Comparison of ENCODE assay signal across 1 cellular context in the genomic region with DNA sequence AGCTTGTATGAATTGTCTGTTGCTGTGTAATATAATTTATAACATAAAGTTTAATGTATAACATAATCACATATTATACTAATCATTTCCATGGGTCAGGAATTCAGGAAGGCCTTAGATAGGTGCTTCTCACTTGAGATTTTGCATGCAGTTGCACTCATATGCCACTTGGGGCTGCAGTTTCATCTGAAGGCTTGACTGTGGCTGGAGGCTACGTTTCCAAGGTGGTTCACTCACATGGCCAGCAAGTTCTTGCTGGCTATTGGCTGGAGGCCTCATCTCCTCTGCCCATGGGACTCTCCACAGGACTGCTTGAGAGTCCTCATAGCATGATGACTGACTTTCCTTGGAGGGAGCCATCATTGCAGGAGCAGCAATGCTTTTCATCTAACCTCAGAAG.
A peak's percentile ranks its signal among the peaks of the same experiment; 100 is the strongest.
TF ChIP-seq lines count a peak whose summit lies in the region.

No MANE protein-coding gene starts in this region.

TF ChIP-seq in HepG2, 621 proteins besides CTCF, POLR2A, EP300 and RAD21:
- TF ChIP-seq CHD4 (IDR thresholded peaks at IDR 0.05; ENCODE audit: borderline replicate concordance, low read length) (peak; percentile 49; the same call in 1 of the 2 replicates), FOXK1 (CRISPR knock-in tag; IDR thresholded peaks at IDR 0.05; ENCODE audit: borderline replicate concordance, low read depth) (no peak)
